Comparison of ENCODE assay signal across 10 cellular contexts in genomic region chr1:44239337-44239960, GRCh38. TPM values are rescaled to one million over a fixed set of nuclear protein-coding genes. Genes with fewer than 3 reads are reported as not detected.
DNase-seq lines count a peak whose midpoint lies in the region; FAIRE-seq and TF ChIP-seq lines count a peak whose summit lies in the region.
"Had no signal": no experiment of that assay in that cellular context is flagged by ENCODE, and none has a peak within 500 bp of the region (broad histone marks: within the 10 kb centered on the region; RNA-seq: fewer than 3 reads in every experiment).

No MANE protein-coding gene starts in this region.

- peaks cover 18% of the 10 kb centered on the region for H3F3A ChIP-seq in neural progenitor cell (ENCODE audit: low read depth)

- peak overlapping the region; percentile 49 for H3K4me2 ChIP-seq in neural progenitor cell

- peaks cover 49% of the 10 kb centered on the region for H4K20me1 ChIP-seq in neural progenitor cell (ENCODE audit: low read depth)

- 57 to 71% methylated on average over 7 to 8 of the region's 8 CpGs for WGBS in esophagus, 2 donors

- no peak overlapping the region for H3K9ac ChIP-seq in neural progenitor cell

- DNase-seq in AG20443 (ENCODE audit: low spot score), result peak; percentile 60
- DNase-seq in NCI-H2227 treated with DMSO at 0.1 percent for 48 hours (lab: John Stamatoyannopoulos, UW), result peak; percentile 45
- DNase-seq in neural progenitor cell (ENCODE audit: low spot score), result peak; percentile 74
- no peak for DNase-seq in RCC 7860 (ENCODE audit: low spot score)
- DNase-seq in NCI-H1048 (lab: John Stamatoyannopoulos, UW), result no peak
- no peak for DNase-seq in GM10248 (ENCODE audit: extremely low spot score)
- DNase-seq in globus pallidus (ENCODE audit: low spot score), result no peak
- DNase-seq: T-helper 17 cell had no signal

- no peaks in the 10 kb centered on the region for H3K9me3 Mint-ChIP-seq in neural progenitor cell

- H3K79me2 ChIP-seq in neural progenitor cell (ENCODE audit: low read depth), result no peaks in the 10 kb centered on the region

- H3K4me3 ChIP-seq in esophagus (ENCODE audit: low read depth in 1 of 2, low read length in 2 of 2) (no peak overlapping the region), neural progenitor cell (no peak overlapping the region)

- H3K9me3 ChIP-seq in esophagus (ENCODE audit: control insufficient read depth in 2 of 2, insufficient read depth in 1 of 2, low read depth in 1 of 2, low read length in 1 of 2), result no peaks in the 10 kb centered on the region
- H3K9me3 ChIP-seq in neural progenitor cell (ENCODE audit: low read depth), result no peaks in the 10 kb centered on the region

- H3K27ac ChIP-seq in esophagus (ENCODE audit: low read depth in 2 of 2, low read length in 1 of 2) (peak overlapping the region; percentile 37 to 72), neural progenitor cell (no peak overlapping the region)

- peak overlapping the region; percentile 22 for H3K27ac Mint-ChIP-seq in neural progenitor cell
- H3K27ac Mint-ChIP-seq: T-helper 17 cell had no signal

- peaks cover 50% of the 10 kb centered on the region for H3K4me1 Mint-ChIP-seq in neural progenitor cell

- TF ChIP-seq CTCF in neural progenitor cell (IDR thresholded peaks at IDR 0.05) (peak; percentile 31), GM10248 (IDR thresholded peaks at IDR 0.05; ENCODE audit: control extremely low read depth, extremely low read depth, low read depth, missing control alignments) (no peak)

- H3K27me3 ChIP-seq in esophagus (ENCODE audit: control insufficient read depth in 1 of 2, insufficient read depth in 2 of 2, low read length in 2 of 2) (no peaks in the 10 kb centered on the region), neural progenitor cell (no peaks in the 10 kb centered on the region)

- H3K36me3 ChIP-seq in esophagus (ENCODE audit: control insufficient read depth in 2 of 2, insufficient read depth in 2 of 2, low read length in 1 of 2), result peaks cover 0 to 8% of the 10 kb centered on the region in 2 donors
- H3K36me3 ChIP-seq in neural progenitor cell, result no peaks in the 10 kb centered on the region

- H3K36me3 Mint-ChIP-seq in neural progenitor cell, result peaks cover 15% of the 10 kb centered on the region

- H3K27me3 Mint-ChIP-seq in neural progenitor cell (ENCODE audit: insufficient read depth, low read depth), result peaks cover 6% of the 10 kb centered on the region
- H3K27me3 Mint-ChIP-seq: T-helper 17 cell had no signal

- H3K4me1 ChIP-seq in esophagus (ENCODE audit: control insufficient read depth in 2 of 2, insufficient read depth in 2 of 2, low read length in 1 of 2) (peaks cover 0 to 4% of the 10 kb centered on the region in 2 donors), neural progenitor cell (peaks cover 34% of the 10 kb centered on the region)

- FAIRE-seq in RCC 7860 (lab: Jason Lieb, UNC), result no peak
- FAIRE-seq: endometrium had no signal

- no peak overlapping the region for H2AFZ ChIP-seq in neural progenitor cell (replicated peaks)

- CTCF ChIA-PET in GM10248 (lab: Yijun Ruan, JAX), result interaction anchor here (0.9 to 9.2 kb wide), 8 partner anchors 11 to 413 kb away, joined by 3 to 72 read pairs (median 3); no protein-coding TSS in a partner anchor

- POLR2A ChIA-PET in GM10248 (lab: Yijun Ruan, JAX), result no interaction called here

- H3K4me3 Mint-ChIP-seq in neural progenitor cell, result no peak overlapping the region
- H3K4me3 Mint-ChIP-seq: T-helper 17 cell had no signal

RNA-seq across cellular contexts. Expression of gene DMAP1, which starts 26.2 kb away (rescaled TPM):
- polyA plus RNA-seq in esophagus, result 10 to 100 TPM; 21.8 to 27.8 TPM
- 22.3 and 29.8 TPM in 2 replicates for total RNA-seq in neural progenitor cell (ENCODE audit: low replicate concordance)

Comparison
In these comparisons a context has a peak if more than half of its experiments do, and no peak if none do; other contexts are left out.
1. DNase-seq: peak in AG20443 (single experiment), NCI-H2227 treated with DMSO at 0.1 percent for 48 hours (single experiment) and neural progenitor cell (single experiment); none in RCC 7860 (single experiment), NCI-H1048 (single experiment), GM10248 (single experiment) and globus pallidus (single experiment).